In the genomic region with DNA sequence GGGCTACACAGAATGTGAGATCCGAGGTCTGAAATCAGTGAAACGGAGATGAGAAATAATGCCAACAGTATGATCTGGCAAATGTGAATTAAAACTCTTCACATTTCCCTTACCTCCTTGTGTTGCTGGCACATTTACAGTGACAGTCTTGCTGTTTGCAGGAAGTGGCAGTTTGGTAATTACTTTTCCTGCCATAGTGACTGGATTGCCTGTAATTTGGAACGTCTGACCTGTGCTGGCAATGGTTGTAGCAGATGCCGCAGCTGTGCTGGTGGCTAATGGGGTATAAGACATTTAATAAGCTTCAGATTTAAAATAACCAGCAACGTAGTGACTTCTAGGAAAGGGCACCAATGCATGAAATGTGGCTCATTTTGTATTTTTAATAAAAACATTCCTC, we compare ENCODE assay signal across 8 cellular contexts. TPM values are rescaled to one million over a fixed set of nuclear protein-coding genes. Genes with fewer than 3 reads are reported as not detected.
DNase-seq lines count a peak whose midpoint lies in the region; ATAC-seq, FAIRE-seq and TF ChIP-seq lines count a peak whose summit lies in the region.
"Not testable (repeated sequence)": the region's sequence is repeated elsewhere in the genome, so short reads cannot be mapped to it uniquely, and the experiment has no call there.

No MANE protein-coding gene starts in this region.

- not testable (repeated sequence) for H3K4me3 ChIP-seq in CD4-positive, alpha-beta memory T cell (ENCODE audit: low read length in 2 of 2); keratinocyte (ENCODE audit: control insufficient read depth in 2 of 3, extremely low read depth in 1 of 3, insufficient read depth in 2 of 3, low read depth in 1 of 3, low read length in 3 of 3)

- intact Hi-C loops in CD4-positive, alpha-beta memory T cell (cut with micrococcal nuclease); posterior vena cava (cut with DNase I): not testable (repeated sequence)

- H3K9me3 ChIP-seq in CD4-positive, alpha-beta memory T cell (ENCODE audit: control insufficient read depth in 1 of 2, low read length in 2 of 2); keratinocyte (ENCODE audit: control insufficient read depth, low read depth, low read length): not testable (repeated sequence)

- H3K27ac ChIP-seq in CD4-positive, alpha-beta memory T cell (ENCODE audit: low read depth, low read length); keratinocyte (ENCODE audit: control insufficient read depth, insufficient read depth, low read length): not testable (repeated sequence)

- POLR2A ChIA-PET in CD4-positive, alpha-beta memory T cell (lab: Charles Lee; ENCODE audit: partially characterized antibody) = not testable (repeated sequence)

- CTCF ChIA-PET in CD4-positive, alpha-beta memory T cell (lab: Charles Lee; ENCODE audit: partially characterized antibody) = not testable (repeated sequence)

- peak overlapping the region; percentile 19 for H3K4me2 ChIP-seq in keratinocyte (ENCODE audit: control insufficient read depth, extremely low read depth, insufficient read depth, low read depth, low read length)

- H3K79me2 ChIP-seq in keratinocyte (ENCODE audit: control insufficient read depth, insufficient read depth, low read length) = not testable (repeated sequence)

- not testable (repeated sequence) for H3K36me3 Mint-ChIP-seq in CD4-positive, alpha-beta memory T cell; T-helper 2 cell treated with Interferon-gamma antibody and Interleukin-4, amounts not matched to agents 5 μg/mL and 100 μg/mL, for 36 hours (ENCODE audit: low read depth); activated T-cell treated with anti-CD3 and anti-CD28 coated beads, Interleukin-2, amount 50 U/mL, for 4 hours (ENCODE audit: insufficient read depth); activated naive CD8-positive, alpha-beta T cell treated with anti-CD3 and anti-CD28 coated beads, Interleukin-2, amount 50 U/mL, for 24 hours (ENCODE audit: low read depth)

- H2AFZ ChIP-seq in keratinocyte (ENCODE audit: control insufficient read depth, low read length) = peak overlapping the region; percentile 63

- peak overlapping the region in 4 of 7 donors; percentile 31 to 74 (median 54) for H3K27ac Mint-ChIP-seq in CD4-positive, alpha-beta memory T cell
- H3K27ac Mint-ChIP-seq in T-helper 2 cell treated with Interferon-gamma antibody and Interleukin-4, amounts not matched to agents 5 μg/mL and 100 μg/mL, for 36 hours = peak overlapping the region; percentile 13
- H3K27ac Mint-ChIP-seq in activated naive CD8-positive, alpha-beta T cell treated with anti-CD3 and anti-CD28 coated beads, Interleukin-2, amount 50 U/mL, for 24 hours = peak overlapping the region; percentile 49

- not testable (repeated sequence) for DNase-seq in CD4-positive, alpha-beta memory T cell; T-helper 2 cell treated with Interferon-gamma antibody and Interleukin-4, amounts not matched to agents 5 μg/mL and 100 μg/mL, for 36 hours (ENCODE audit: low spot score); activated T-cell treated with anti-CD3 and anti-CD28 coated beads, Interleukin-2, amount 50 U/mL, for 4 hours; activated naive CD8-positive, alpha-beta T cell treated with anti-CD3 and anti-CD28 coated beads, Interleukin-2, amount 50 U/mL, for 24 hours; keratinocyte (ENCODE audit: low read depth, low spot score)
- peak; percentile 21 for DNase-seq in NCI-H1105 treated with DMSO at 0.1 percent for 48 hours (lab: John Stamatoyannopoulos, UW)
- peak; percentile 79 for DNase-seq in NCI-H69 (lab: John Stamatoyannopoulos, UW)
- DNase-seq in posterior vena cava (ENCODE audit: low spot score) = peak; percentile 18

- H3K4me3 Mint-ChIP-seq in CD4-positive, alpha-beta memory T cell = peak overlapping the region in 5 of 8 donors; percentile 1 to 55 (median 29)
- H3K4me3 Mint-ChIP-seq in T-helper 2 cell treated with Interferon-gamma antibody and Interleukin-4, amounts not matched to agents 5 μg/mL and 100 μg/mL, for 36 hours = peak overlapping the region; percentile 35
- peak overlapping the region; percentile 33 for H3K4me3 Mint-ChIP-seq in activated T-cell treated with anti-CD3 and anti-CD28 coated beads, Interleukin-2, amount 50 U/mL, for 4 hours
- H3K4me3 Mint-ChIP-seq in activated naive CD8-positive, alpha-beta T cell treated with anti-CD3 and anti-CD28 coated beads, Interleukin-2, amount 50 U/mL, for 24 hours = peak overlapping the region; percentile 43

- not testable (repeated sequence) for H3K9me3 Mint-ChIP-seq in CD4-positive, alpha-beta memory T cell; T-helper 2 cell treated with Interferon-gamma antibody and Interleukin-4, amounts not matched to agents 5 μg/mL and 100 μg/mL, for 36 hours; activated T-cell treated with anti-CD3 and anti-CD28 coated beads, Interleukin-2, amount 50 U/mL, for 4 hours; activated naive CD8-positive, alpha-beta T cell treated with anti-CD3 and anti-CD28 coated beads, Interleukin-2, amount 50 U/mL, for 24 hours

- not testable (repeated sequence) for H3K9ac ChIP-seq in keratinocyte (ENCODE audit: control insufficient read depth, extremely low read depth, insufficient read depth, low read length)

- dilution Hi-C loops in keratinocyte (cut with MboI; ENCODE audit: extremely low pct_ligation_motif_present, low sequenced_read_pairs) = not testable (repeated sequence)

- H3K9me1 ChIP-seq in keratinocyte (ENCODE audit: control insufficient read depth, extremely low read depth, insufficient read depth, low read length) = not testable (repeated sequence)

- not testable (repeated sequence) for ATAC-seq in activated T-cell treated with anti-CD3 and anti-CD28 coated beads, Interleukin-2, amount 50 U/mL, for 4 hours; activated naive CD8-positive, alpha-beta T cell treated with anti-CD3 and anti-CD28 coated beads, Interleukin-2, amount 50 U/mL, for 24 hours

- H4K20me1 ChIP-seq in keratinocyte (ENCODE audit: control insufficient read depth, extremely low read depth, insufficient read depth, low read length) = not testable (repeated sequence)

- not testable (repeated sequence) for H3K27me3 Mint-ChIP-seq in CD4-positive, alpha-beta memory T cell; T-helper 2 cell treated with Interferon-gamma antibody and Interleukin-4, amounts not matched to agents 5 μg/mL and 100 μg/mL, for 36 hours (ENCODE audit: low read depth); activated T-cell treated with anti-CD3 and anti-CD28 coated beads, Interleukin-2, amount 50 U/mL, for 4 hours (ENCODE audit: low read depth); activated naive CD8-positive, alpha-beta T cell treated with anti-CD3 and anti-CD28 coated beads, Interleukin-2, amount 50 U/mL, for 24 hours

- not testable (repeated sequence) for H3K27me3 ChIP-seq in CD4-positive, alpha-beta memory T cell (ENCODE audit: insufficient read depth, low read length); keratinocyte (ENCODE audit: control insufficient read depth, extremely low read depth, insufficient read depth, low read length)

- TF ChIP-seq CTCF in keratinocyte (optimal IDR thresholded peaks at IDR 0.05 in 1 of 3, IDR thresholded peaks at IDR 0.05 in 1 of 3, conservative IDR thresholded peaks at IDR 0.05 in 1 of 3; ENCODE audit: extremely low read depth in 1 of 3, insufficient read depth in 2 of 3, low read length in 3 of 3) = not testable (repeated sequence)

- not testable (repeated sequence) for H3K36me3 ChIP-seq in CD4-positive, alpha-beta memory T cell (ENCODE audit: insufficient read depth, low read length); keratinocyte (ENCODE audit: control insufficient read depth in 2 of 2, extremely low read depth in 1 of 2, insufficient read depth in 2 of 2, low read length in 2 of 2)

- H3K4me1 ChIP-seq in CD4-positive, alpha-beta memory T cell (ENCODE audit: insufficient read depth, low read length) = peaks cover 16% of the 10 kb centered on the region
- not testable (repeated sequence) for H3K4me1 ChIP-seq in keratinocyte (ENCODE audit: control insufficient read depth, extremely low read depth, insufficient read depth, low read length)

- peaks cover 12 to 23% (median 17%) of the 10 kb centered on the region in 4 donors for H3K4me1 Mint-ChIP-seq in CD4-positive, alpha-beta memory T cell
- H3K4me1 Mint-ChIP-seq in T-helper 2 cell treated with Interferon-gamma antibody and Interleukin-4, amounts not matched to agents 5 μg/mL and 100 μg/mL, for 36 hours (ENCODE audit: low read depth) = peaks cover 24% of the 10 kb centered on the region
- H3K4me1 Mint-ChIP-seq in activated T-cell treated with anti-CD3 and anti-CD28 coated beads, Interleukin-2, amount 50 U/mL, for 4 hours (ENCODE audit: low read depth) = peaks cover 28% of the 10 kb centered on the region
- H3K4me1 Mint-ChIP-seq in activated naive CD8-positive, alpha-beta T cell treated with anti-CD3 and anti-CD28 coated beads, Interleukin-2, amount 50 U/mL, for 24 hours = peaks cover 27% of the 10 kb centered on the region

- peak; percentile 84 for FAIRE-seq in keratinocyte (lab: Jason Lieb, UNC)

RNA-seq across cellular contexts. Expression of a gene that starts 35.7 kb away (rescaled TPM):
- 10 to 100 TPM; 26.9 to 28.9 TPM for total RNA-seq in CD4-positive, alpha-beta memory T cell
- 10 to 100 TPM; 31.0 to 33.9 TPM for polyA plus RNA-seq in CD4-positive, alpha-beta memory T cell
- total RNA-seq in activated T-cell treated with anti-CD3 and anti-CD28 coated beads, Interleukin-2, amount 50 U/mL, for 4 hours = 10 to 100 TPM; 14.0 to 14.9 (median 14.2) TPM
- polyA plus RNA-seq in keratinocyte = 19.6 to 50.4 TPM (median 34.5 TPM) in 3 replicates
- polyA plus RNA-seq in keratinocyte (2011; ENCODE audit: low read depth) = 19.9 TPM
- 28.2 and 65.7 TPM in 2 replicates for polyA plus RNA-seq in keratinocyte (2011; cell fraction: cytosol; rRNA removed)
- polyA plus RNA-seq in keratinocyte (2011; cell fraction: nucleus; rRNA removed) = 28.5 and 35.8 TPM in 2 replicates
- 12.2 and 22.5 TPM in 2 replicates for polyA plus RNA-seq in keratinocyte (2012; ENCODE audit: low replicate concordance)
- 3.4 to 44.8 TPM (median 25.4 TPM) in 3 replicates for polyA minus RNA-seq in keratinocyte
- 28.6 TPM for polyA minus RNA-seq in keratinocyte (2011; cell fraction: cytosol; rRNA and poly(A)+ RNA removed)
- 16.5 and 34.3 TPM in 2 replicates for polyA minus RNA-seq in keratinocyte (2011; cell fraction: nucleus; rRNA and poly(A)+ RNA removed)
- 10 to 100 TPM; 37.9 to 45.6 TPM for total RNA-seq in posterior vena cava
